ENCODE assay signal across 1 cellular context in the genomic region with DNA sequence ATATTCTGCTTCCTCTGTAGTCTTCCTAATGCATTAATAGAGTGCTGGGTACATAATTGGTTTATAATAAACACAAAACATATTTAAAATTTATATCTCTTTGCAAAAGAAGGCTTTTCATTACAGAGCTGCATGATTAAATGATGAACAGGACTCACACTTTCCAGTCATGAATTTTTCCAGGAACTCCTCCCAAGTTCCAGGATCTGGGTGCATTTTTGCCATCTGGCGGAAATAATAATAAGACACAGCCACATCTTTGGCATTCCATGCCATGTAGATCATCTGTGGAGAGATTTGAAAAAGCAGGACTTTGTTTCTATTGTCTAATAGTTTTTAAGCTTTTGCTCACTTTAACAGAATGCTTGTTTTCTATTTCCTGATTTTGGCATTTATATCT.
TF ChIP-seq lines count a peak whose summit lies in the region.

No MANE protein-coding gene starts in this region.

TF ChIP-seq in SK-N-SH, 30 proteins besides CTCF, POLR2A, EP300 and RAD21 (continued from another document):
- TF ChIP-seq, protein P1, sequence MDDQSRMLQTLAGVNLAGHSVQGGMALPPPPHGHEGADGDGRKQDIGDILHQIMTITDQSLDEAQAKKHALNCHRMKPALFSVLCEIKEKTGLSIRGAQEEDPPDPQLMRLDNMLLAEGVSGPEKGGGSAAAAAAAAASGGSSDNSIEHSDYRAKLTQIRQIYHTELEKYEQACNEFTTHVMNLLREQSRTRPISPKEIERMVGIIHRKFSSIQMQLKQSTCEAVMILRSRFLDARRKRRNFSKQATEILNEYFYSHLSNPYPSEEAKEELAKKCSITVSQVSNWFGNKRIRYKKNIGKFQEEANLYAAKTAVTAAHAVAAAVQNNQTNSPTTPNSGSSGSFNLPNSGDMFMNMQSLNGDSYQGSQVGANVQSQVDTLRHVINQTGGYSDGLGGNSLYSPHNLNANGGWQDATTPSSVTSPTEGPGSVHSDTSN (IDR thresholded peaks at IDR 0.05): no peak; the same call in 1 of the 2 replicates
- TF ChIP-seq MEF2A (IDR thresholded peaks at IDR 0.05; ENCODE audit: borderline replicate concordance, low read depth) (no peak), RXRA (IDR thresholded peaks at IDR 0.05; ENCODE audit: borderline replicate concordance, low read depth) (peak; percentile 14; the same call in 1 of the 2 replicates), GATA2 (CRISPR knock-in tag; IDR thresholded peaks at IDR 0.05) (no peak), RCOR1 (IDR thresholded peaks at IDR 0.05; ENCODE audit: low read length) (no peak), NRF1 (IDR thresholded peaks at IDR 0.05; ENCODE audit: low read depth, low read length) (no peak), TCF12 (IDR thresholded peaks at IDR 0.05) (peak; percentile 88), SIN3A (IDR thresholded peaks at IDR 0.05; ENCODE audit: borderline replicate concordance, low read depth, low read length) (no peak), MAX (IDR thresholded peaks at IDR 0.05; ENCODE audit: low read depth) (peak; percentile 39; the same call in 1 of the 2 replicates), POLR2AphosphoS5 (IDR thresholded peaks at IDR 0.05; ENCODE audit: low read depth, low read length) (no peak; the same call in 1 of the 2 replicates), TAF1 (IDR thresholded peaks at IDR 0.05; ENCODE audit: borderline replicate concordance, low read depth, low read length) (no peak), SMC3 (IDR thresholded peaks at IDR 0.05; ENCODE audit: low read depth, low read length) (no peak)
- TF ChIP-seq, protein P2, sequence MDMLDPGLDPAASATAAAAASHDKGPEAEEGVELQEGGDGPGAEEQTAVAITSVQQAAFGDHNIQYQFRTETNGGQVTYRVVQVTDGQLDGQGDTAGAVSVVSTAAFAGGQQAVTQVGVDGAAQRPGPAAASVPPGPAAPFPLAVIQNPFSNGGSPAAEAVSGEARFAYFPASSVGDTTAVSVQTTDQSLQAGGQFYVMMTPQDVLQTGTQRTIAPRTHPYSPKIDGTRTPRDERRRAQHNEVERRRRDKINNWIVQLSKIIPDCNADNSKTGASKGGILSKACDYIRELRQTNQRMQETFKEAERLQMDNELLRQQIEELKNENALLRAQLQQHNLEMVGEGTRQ (IDR thresholded peaks at IDR 0.05; ENCODE audit: borderline replicate concordance, low read depth, low read length): no peak
- TF ChIP-seq, protein P3, sequence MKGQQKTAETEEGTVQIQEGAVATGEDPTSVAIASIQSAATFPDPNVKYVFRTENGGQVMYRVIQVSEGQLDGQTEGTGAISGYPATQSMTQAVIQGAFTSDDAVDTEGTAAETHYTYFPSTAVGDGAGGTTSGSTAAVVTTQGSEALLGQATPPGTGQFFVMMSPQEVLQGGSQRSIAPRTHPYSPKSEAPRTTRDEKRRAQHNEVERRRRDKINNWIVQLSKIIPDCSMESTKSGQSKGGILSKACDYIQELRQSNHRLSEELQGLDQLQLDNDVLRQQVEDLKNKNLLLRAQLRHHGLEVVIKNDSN (IDR thresholded peaks at IDR 0.05; ENCODE audit: borderline replicate concordance, low read depth): no peak
